ENCODE assay signal across 29 cellular contexts in the genomic region with DNA sequence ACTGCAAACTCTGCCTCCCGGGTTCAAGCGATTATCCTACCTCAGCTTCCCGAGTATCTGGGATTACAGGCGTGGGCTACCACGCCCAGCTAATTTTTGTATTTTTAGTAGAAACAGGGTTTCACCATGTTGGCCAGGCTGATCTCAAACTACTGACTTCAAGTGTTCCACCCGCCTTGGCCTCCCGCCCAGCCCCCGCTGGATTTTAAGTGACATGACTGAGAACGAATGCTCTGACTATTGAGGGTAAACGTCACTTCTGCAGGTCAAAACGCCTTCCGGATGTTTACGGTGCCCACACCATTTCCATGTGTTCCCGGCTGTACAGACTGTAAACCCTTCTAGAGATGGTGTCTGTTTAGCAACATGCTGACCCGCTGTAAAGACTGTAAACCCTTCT.
"Had no signal": no experiment of that assay in that cellular context is flagged by ENCODE, and none has a peak within 500 bp of the region (broad histone marks: within the 10 kb centered on the region; RNA-seq: fewer than 3 reads in every experiment).

No MANE protein-coding gene starts in this region.

- H3K27ac ChIP-seq: neutrophil, pancreas, psoas muscle, right lobe of liver, sigmoid colon, suprapubic skin, testis, tibial artery, transverse colon, upper lobe of right lung, uterus had no signal

- ATAC-seq: naive thymus-derived CD4-positive, alpha-beta T cell; natural killer cell; pancreas; psoas muscle; right cardiac atrium; right lobe of liver; stimulated activated memory B cell treated with anti-CD40 and anti-IgM and Interleukin-4, amounts not matched to agents 10 μg/mL and 1 μg/mL and 100 μg/mL, for 72 hours; stimulated activated naive CD8-positive, alpha-beta T cell treated with anti-CD3 and anti-CD28 coated beads, Interleukin-15, amount 100 ng/mL, for 72 hours; stimulated activated naive CD8-positive, alpha-beta T cell treated with anti-CD3 and anti-CD28 coated beads, Interleukin-15, Interleukin-2, amounts not matched to agents 100 U/mL and 50 U/mL, for 24 hours; upper lobe of right lung had no signal

- FAIRE-seq: pancreas, small intestine had no signal

- H3K4me1 Mint-ChIP-seq: naive thymus-derived CD4-positive, alpha-beta T cell; natural killer cell; nephron; neural crest cell; stimulated activated naive CD8-positive, alpha-beta T cell treated with anti-CD3 and anti-CD28 coated beads, Interleukin-15, amount 100 ng/mL, for 72 hours had no signal

- DNase-seq: naive thymus-derived CD4-positive, alpha-beta T cell; natural killer cell; nucleus accumbens; pancreas; psoas muscle; right cardiac atrium; right lobe of liver; sigmoid colon; small intestine; stimulated activated CD4-positive, alpha-beta T cell treated with anti-CD3 and anti-CD28 coated beads, Interleukin-15, amount 100 ng/mL, for 24 hours; stimulated activated CD4-positive, alpha-beta T cell treated with anti-CD3 and anti-CD28 coated beads, Interleukin-2, amount 100 ng/mL, for 24 hours; stimulated activated CD4-positive, alpha-beta T cell treated with anti-CD3 and anti-CD28 coated beads, Interleukin-2, amount 100 ng/mL, for 48 hours; stimulated activated CD4-positive, alpha-beta T cell treated with anti-CD3 and anti-CD28 coated beads, Interleukin-4, amount 100 ng/mL, for 24 hours; stimulated activated naive CD4-positive, alpha-beta T cell; stimulated activated naive CD8-positive, alpha-beta T cell treated with anti-CD3 and anti-CD28 coated beads, Interleukin-15, amount 100 ng/mL, for 72 hours; stimulated activated naive CD8-positive, alpha-beta T cell treated with anti-CD3 and anti-CD28 coated beads, Interleukin-15, Interleukin-2, amounts not matched to agents 100 U/mL and 50 U/mL, for 24 hours; substantia nigra; testis; tibial artery; transverse colon; upper lobe of right lung; uterus had no signal

- H3K27me3 Mint-ChIP-seq: naive thymus-derived CD4-positive, alpha-beta T cell; progenitor cell of endocrine pancreas; stimulated activated memory B cell treated with anti-CD40 and anti-IgM and Interleukin-4, amounts not matched to agents 10 μg/mL and 1 μg/mL and 100 μg/mL, for 72 hours; stimulated activated naive CD8-positive, alpha-beta T cell treated with anti-CD3 and anti-CD28 coated beads, Interleukin-15, amount 100 ng/mL, for 72 hours; type B pancreatic cell had no signal

- H3K9me3 ChIP-seq: neutrophil, pancreas, psoas muscle, right lobe of liver, sigmoid colon, suprapubic skin, testis, tibial artery, transverse colon, upper lobe of right lung, uterus had no signal

- H3K36me3 Mint-ChIP-seq: natural killer cell had no signal

- H3K27me3 ChIP-seq: neutrophil, pancreas, right lobe of liver, sigmoid colon, suprapubic skin, testis, tibial artery, transverse colon, upper lobe of right lung, uterus had no signal

- H3K4me1 ChIP-seq: pancreas, psoas muscle, suprapubic skin, testis, tibial artery, transverse colon, upper lobe of right lung, uterus had no signal

- H3K4me3 Mint-ChIP-seq: naive thymus-derived CD4-positive, alpha-beta T cell; natural killer cell; nephron; neural crest cell; stimulated activated memory B cell treated with anti-CD40 and anti-IgM and Interleukin-4, amounts not matched to agents 10 μg/mL and 1 μg/mL and 100 μg/mL, for 72 hours; stimulated activated naive CD8-positive, alpha-beta T cell treated with anti-CD3 and anti-CD28 coated beads, Interleukin-15, amount 100 ng/mL, for 72 hours; type B pancreatic cell had no signal

- H3K27ac Mint-ChIP-seq: naive thymus-derived CD4-positive, alpha-beta T cell; natural killer cell; nephron; progenitor cell of endocrine pancreas; stimulated activated memory B cell treated with anti-CD40 and anti-IgM and Interleukin-4, amounts not matched to agents 10 μg/mL and 1 μg/mL and 100 μg/mL, for 72 hours; type B pancreatic cell had no signal

- H3K9me3 Mint-ChIP-seq: naive thymus-derived CD4-positive, alpha-beta T cell; natural killer cell; nephron; neural crest cell; stimulated activated memory B cell treated with anti-CD40 and anti-IgM and Interleukin-4, amounts not matched to agents 10 μg/mL and 1 μg/mL and 100 μg/mL, for 72 hours; stimulated activated naive CD8-positive, alpha-beta T cell treated with anti-CD3 and anti-CD28 coated beads, Interleukin-15, amount 100 ng/mL, for 72 hours; type B pancreatic cell had no signal

- H3K36me3 ChIP-seq: uterus had no signal

- H3K4me3 ChIP-seq: pancreas, psoas muscle, right lobe of liver, sigmoid colon, suprapubic skin, testis, tibial artery, transverse colon, upper lobe of right lung, uterus had no signal
